Comparison of ENCODE assay signal across 1 cellular context in the genomic region with DNA sequence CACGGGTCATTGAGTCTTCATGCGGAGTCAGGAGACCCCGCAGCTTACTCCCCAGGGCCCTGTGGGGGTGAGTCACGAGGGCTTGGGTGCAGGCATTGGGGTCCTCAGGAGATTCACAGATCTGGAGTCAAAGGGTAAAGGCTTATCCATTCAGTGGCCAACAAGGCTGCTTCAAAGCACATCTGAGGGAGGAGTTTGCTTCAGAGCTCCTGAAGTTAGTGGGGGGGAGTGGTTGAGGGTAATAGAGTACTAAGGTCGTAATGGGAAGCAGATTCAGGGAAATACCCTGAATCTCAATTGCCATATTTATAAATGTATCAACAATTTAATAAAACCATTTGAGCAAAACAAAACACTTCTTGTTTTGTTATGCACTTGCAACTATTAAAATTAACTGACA.
TF ChIP-seq lines count a peak whose summit lies in the region.

No MANE protein-coding gene starts in this region.

TF ChIP-seq in HEK293T, 16 proteins besides CTCF, POLR2A, EP300 and RAD21 (continued from another document):
- TF ChIP-seq CTBP1 (IDR thresholded peaks at IDR 0.05; ENCODE audit: borderline replicate concordance) (no peak), FOXK2 (IDR thresholded peaks at IDR 0.05) (no peak)
